In genomic region chr22:38569972-38570840, GRCh38 we compare ENCODE assay signal across 8 cellular contexts. TPM values are rescaled to one million over a fixed set of nuclear protein-coding genes. Genes with fewer than 3 reads are reported as not detected.
DNase-seq lines count a peak whose midpoint lies in the region; ATAC-seq and TF ChIP-seq lines count a peak whose summit lies in the region.

DMC1 (minus strand) TSS chr22:38570183; CDS start chr22:38568256, 1,927 bp downstream.

- H3K4me3 ChIP-seq in HL-60 (replicated peaks; ENCODE audit: insufficient read depth, low read length) (peak within 1 kb of the TSS; percentile 72), NT2/D1 (ENCODE audit: insufficient read length, low read depth) (peak within 1 kb of the TSS; percentile 77), endocrine pancreas (ENCODE audit: control insufficient read depth, insufficient read depth, low read length) (peak within 1 kb of the TSS; percentile 46), mesendoderm (ENCODE audit: low read length) (peak within 1 kb of the TSS; percentile 58)

- no peaks in the 10 kb centered on the region for H3K79me2 ChIP-seq in mesendoderm (ENCODE audit: control insufficient read depth, insufficient read depth, low read length)

- peak within 1 kb of the TSS; percentile 93 for H3K9ac ChIP-seq in NT2/D1 (ENCODE audit: insufficient read length, low read depth)
- H3K9ac ChIP-seq in endocrine pancreas (ENCODE audit: control insufficient read depth, insufficient read depth, low read length) = peak within 1 kb of the TSS; percentile 73
- H3K9ac ChIP-seq in mesendoderm (ENCODE audit: low read length) = peak within 1 kb of the TSS; percentile 77

- peak within 1 kb of the TSS; percentile 65 for H3K18ac ChIP-seq in mesendoderm (ENCODE audit: low read length)

- H2BK15ac ChIP-seq in mesendoderm (replicated peaks; ENCODE audit: low read depth) = no peak within 1 kb of the TSS

- H3K9me3 ChIP-seq in NT2/D1 (ENCODE audit: insufficient read depth, low read length) (no peaks in the 10 kb centered on the region), endocrine pancreas (ENCODE audit: control insufficient read depth, low read length) (no peaks in the 10 kb centered on the region)

- DNase-seq in HL-60 (ENCODE audit: low read depth in 1 of 2, low spot score in 1 of 2) (peak; percentile 82 to 91), NT2/D1 (ENCODE audit: low read depth, low spot score) (peak; percentile 83), mesendoderm (peak; percentile 97)
- DNase-seq in activated CD8-positive, alpha-beta memory T cell treated with anti-CD3 and anti-CD28 coated beads, Interleukin-2, amount 50 U/mL, for 24 hours (ENCODE audit: extremely low read depth) = peak; percentile 88
- peak; percentile 93 for DNase-seq in stimulated activated CD8-positive, alpha-beta memory T cell treated with anti-CD3 and anti-CD28 coated beads, Interleukin-12 subunit alpha, Interleukin-12 subunit beta, amount 100 ng/mL, for 4 hours (ENCODE audit: low read depth)

- no peak for TF ChIP-seq CTCF in HL-60 (IDR thresholded peaks at IDR 0.05; ENCODE audit: insufficient read depth, low read length)

- H3K4me1 ChIP-seq in NT2/D1 (ENCODE audit: insufficient read depth, insufficient read length) = no peaks in the 10 kb centered on the region
- H3K4me1 ChIP-seq in endocrine pancreas (ENCODE audit: control insufficient read depth, insufficient read depth, low read length) = peaks cover 6% of the 10 kb centered on the region
- H3K4me1 ChIP-seq in mesendoderm (ENCODE audit: control insufficient read depth, low read depth, low read length) = no peaks in the 10 kb centered on the region

- no peak within 1 kb of the TSS for H3K23ac ChIP-seq in mesendoderm (ENCODE audit: low read length)

- H4K8ac ChIP-seq in mesendoderm (ENCODE audit: low read depth, low read length) = no peak within 1 kb of the TSS

- peak within 1 kb of the TSS; percentile 92 for H3K56ac ChIP-seq in mesendoderm (ENCODE audit: low read length)

- H2BK120ac ChIP-seq in mesendoderm (ENCODE audit: low read depth, low read length) = no peak within 1 kb of the TSS

- H3K27ac ChIP-seq in HL-60 (replicated peaks) (peak within 1 kb of the TSS; percentile 89), mesendoderm (ENCODE audit: low read depth, low read length) (peak within 1 kb of the TSS; percentile 47)

- no peaks in the 10 kb centered on the region for H3K79me1 ChIP-seq in mesendoderm (ENCODE audit: low read length)

- ATAC-seq in GM18502 (IDR thresholded peaks at IDR 0.05; ENCODE audit: poor library complexity, unreplicated experiment) (peak; percentile 66), HG02938 (IDR thresholded peaks at IDR 0.05; ENCODE audit: unreplicated experiment) (no peak)

- no peaks in the 10 kb centered on the region for H3K27me3 ChIP-seq in HL-60 (ENCODE audit: insufficient read depth, poor library complexity, severe bottlenecking)
- no peaks in the 10 kb centered on the region for H3K27me3 ChIP-seq in NT2/D1 (ENCODE audit: insufficient read depth, insufficient read length)
- H3K27me3 ChIP-seq in endocrine pancreas (ENCODE audit: control insufficient read depth, insufficient read depth, low read length) = no peaks in the 10 kb centered on the region
- H3K27me3 ChIP-seq in mesendoderm (ENCODE audit: insufficient read depth, low read length, poor library complexity) = no peaks in the 10 kb centered on the region

- no CpG with 5 or more reads among the region's 66 CpGs for WGBS in mesendoderm (ENCODE audit: extremely low coverage, insufficient coverage, low lambda C conversion rate)

- no peak within 1 kb of the TSS for H2BK5ac ChIP-seq in mesendoderm (ENCODE audit: low read length)

- peaks cover 3% of the 10 kb centered on the region for H3K36me3 ChIP-seq in NT2/D1 (ENCODE audit: insufficient read depth, insufficient read length, low read length)
- no peaks in the 10 kb centered on the region for H3K36me3 ChIP-seq in endocrine pancreas (ENCODE audit: control insufficient read depth, insufficient read depth, low read length)
- H3K36me3 ChIP-seq in mesendoderm (ENCODE audit: control insufficient read depth, insufficient read depth, low read length) = no peaks in the 10 kb centered on the region

- H3K4me2 ChIP-seq in mesendoderm (ENCODE audit: low read length) = peak within 1 kb of the TSS; percentile 89

- peak within 1 kb of the TSS; percentile 8 for H3K4ac ChIP-seq in mesendoderm (ENCODE audit: low read depth, low read length)

- no peak within 1 kb of the TSS for H2AK5ac ChIP-seq in mesendoderm (ENCODE audit: low read length)

- no peak within 1 kb of the TSS for H4K5ac ChIP-seq in mesendoderm (ENCODE audit: low read length)

RNA-seq across cellular contexts. Expression of gene DMC1, which starts in this region (rescaled TPM):
- polyA plus RNA-seq in mesendoderm (2013, experiment 1 of 2) = 13.6 TPM
- polyA plus RNA-seq in mesendoderm (2013, experiment 2 of 2) = 13.4 TPM
